ENCODE assay signal across 13 cellular contexts in genomic region chrX:40261955-40262596, GRCh38.
DNase-seq lines count a peak whose midpoint lies in the region; ATAC-seq and TF ChIP-seq lines count a peak whose summit lies in the region.
"Had no signal": no experiment of that assay in that cellular context is flagged by ENCODE, and none has a peak within 500 bp of the region (broad histone marks: within the 10 kb centered on the region; RNA-seq: fewer than 3 reads in every experiment).

No MANE protein-coding gene starts in this region.

- BruUV-seq in Calu3 (replicated peaks; lab: Mats Ljungman, UMichigan) = no TSS peak

- H3K27ac Mint-ChIP-seq in Calu3 (ENCODE audit: unreplicated experiment) = peak overlapping the region; percentile 56
- peak overlapping the region; percentile 89 for H3K27ac Mint-ChIP-seq in chondrocyte (ENCODE audit: unreplicated experiment)
- H3K27ac Mint-ChIP-seq in progenitor cell of endocrine pancreas = peak overlapping the region; percentile 37
- H3K27ac Mint-ChIP-seq: activated CD8-positive, alpha-beta T cell treated with anti-CD3 and anti-CD28 coated beads for 36 hours; natural killer cell had no signal

- no peaks in the 10 kb centered on the region for H3K9me3 Mint-ChIP-seq in Calu3 (ENCODE audit: low read depth, unreplicated experiment)
- no peaks in the 10 kb centered on the region for H3K9me3 Mint-ChIP-seq in chondrocyte (ENCODE audit: low read depth)
- no peaks in the 10 kb centered on the region for H3K9me3 Mint-ChIP-seq in progenitor cell of endocrine pancreas (ENCODE audit: low read depth)
- H3K9me3 Mint-ChIP-seq: activated CD8-positive, alpha-beta T cell treated with anti-CD3 and anti-CD28 coated beads for 36 hours; effector memory CD8-positive, alpha-beta T cell; natural killer cell had no signal

- H3K36me3 Mint-ChIP-seq in Calu3 (ENCODE audit: insufficient read depth, unreplicated experiment) (no peaks in the 10 kb centered on the region), chondrocyte (ENCODE audit: low read depth) (no peaks in the 10 kb centered on the region), progenitor cell of endocrine pancreas (ENCODE audit: insufficient read depth) (no peaks in the 10 kb centered on the region)
- H3K36me3 Mint-ChIP-seq: natural killer cell had no signal

- DNase-seq in Calu3 = no peak
- no peak for DNase-seq in chondrocyte (ENCODE audit: low spot score)
- DNase-seq in islet precursor cell = peak; percentile 78
- DNase-seq in progenitor cell of endocrine pancreas (ENCODE audit: low spot score, unreplicated experiment) = no peak
- no peak for DNase-seq in NCI-H1105 treated with DMSO at 0.1 percent for 48 hours (lab: John Stamatoyannopoulos, UW)
- no peak for DNase-seq in activated T-cell treated with anti-CD3 and anti-CD28 coated beads for 4 hours
- DNase-seq: activated CD8-positive, alpha-beta T cell treated with anti-CD3 and anti-CD28 coated beads for 36 hours; activated effector memory CD4-positive, alpha-beta T cell treated with Interleukin-2 at 50 U/mL for 16 hours; effector memory CD8-positive, alpha-beta T cell; natural killer cell; stimulated activated naive CD4-positive, alpha-beta T cell had no signal

- no peak overlapping the region for H3K4me3 Mint-ChIP-seq in Calu3 (ENCODE audit: low read depth, unreplicated experiment)
- H3K4me3 Mint-ChIP-seq in chondrocyte (ENCODE audit: unreplicated experiment) = no peak overlapping the region
- H3K4me3 Mint-ChIP-seq in progenitor cell of endocrine pancreas (ENCODE audit: low read depth) = no peak overlapping the region
- H3K4me3 Mint-ChIP-seq: activated CD8-positive, alpha-beta T cell treated with anti-CD3 and anti-CD28 coated beads for 36 hours; effector memory CD8-positive, alpha-beta T cell; natural killer cell had no signal

- CTCF ChIA-PET in Calu3 (lab: Charles Lee) = interaction anchor here (0.5 to 0.9 kb wide), 3 partner anchors 91 to 1067 kb away, joined by 3 read pairs; no protein-coding TSS in a partner anchor

- H3K27me3 Mint-ChIP-seq in Calu3 (ENCODE audit: unreplicated experiment) (no peaks in the 10 kb centered on the region), chondrocyte (ENCODE audit: low read depth) (no peaks in the 10 kb centered on the region), progenitor cell of endocrine pancreas (peaks cover 3% of the 10 kb centered on the region)
- H3K27me3 Mint-ChIP-seq: activated CD8-positive, alpha-beta T cell treated with anti-CD3 and anti-CD28 coated beads for 36 hours; effector memory CD8-positive, alpha-beta T cell had no signal

- intact Hi-C loops in Calu3 (cut with micrococcal nuclease; ENCODE audit: unreplicated experiment) = loop anchor here (10.0 kb wide), 1 partner anchor 607 kb away; no protein-coding TSS in a partner anchor

- H3K4me1 Mint-ChIP-seq in Calu3 (ENCODE audit: low read depth, unreplicated experiment) (peaks cover 10% of the 10 kb centered on the region), chondrocyte (ENCODE audit: low read depth) (peaks cover 22% of the 10 kb centered on the region), progenitor cell of endocrine pancreas (ENCODE audit: low read depth) (peaks cover 3% of the 10 kb centered on the region)

- TF ChIP-seq CTCF in Calu3 (IDR thresholded peaks at IDR 0.05; ENCODE audit: unreplicated experiment) (no peak), chondrocyte (IDR thresholded peaks at IDR 0.05) (no peak), progenitor cell of endocrine pancreas (IDR thresholded peaks at IDR 0.05; ENCODE audit: unreplicated experiment) (no peak)

- ATAC-seq in GM18873 (IDR thresholded peaks at IDR 0.05; ENCODE audit: low FRiP score, unreplicated experiment) = no peak
- no peak for ATAC-seq in HG03175 (IDR thresholded peaks at IDR 0.05; ENCODE audit: unreplicated experiment)
- ATAC-seq: activated CD8-positive, alpha-beta T cell treated with anti-CD3 and anti-CD28 coated beads for 36 hours; effector memory CD8-positive, alpha-beta T cell; natural killer cell had no signal

Comparison
In these comparisons a context has a peak if more than half of its experiments do, and no peak if none do; other contexts are left out.
1. H3K27ac Mint-ChIP-seq: peak in every context shown above with its lines; median percentile 89 in chondrocyte; 56 in Calu3; 37 in progenitor cell of endocrine pancreas.